ENCODE assay signal across 16 cellular contexts in genomic region chr2:46557788-46558187, GRCh38.
"Had no signal": no experiment of that assay in that cellular context is flagged by ENCODE, and none has a peak within 500 bp of the region (broad histone marks: within the 10 kb centered on the region; RNA-seq: fewer than 3 reads in every experiment).

No MANE protein-coding gene starts in this region.

- H3K36me3 ChIP-seq: adrenal gland, colonic mucosa, upper lobe of right lung had no signal

- H3K4me1 ChIP-seq: colonic mucosa, testis had no signal

- H3K27ac Mint-ChIP-seq: stimulated activated naive CD8-positive, alpha-beta T cell treated with anti-CD3 and anti-CD28 coated beads, Interleukin-15, Interleukin-2, amounts not matched to agents 100 ng/mL and 50 ng/mL, for 24 hours had no signal

- H3K4me3 Mint-ChIP-seq: stimulated activated naive CD8-positive, alpha-beta T cell treated with anti-CD3 and anti-CD28 coated beads, Interleukin-15, Interleukin-2, amounts not matched to agents 100 ng/mL and 50 ng/mL, for 24 hours had no signal

- H3K9me3 Mint-ChIP-seq: stimulated activated naive CD8-positive, alpha-beta T cell treated with anti-CD3 and anti-CD28 coated beads, Interleukin-15, Interleukin-2, amounts not matched to agents 100 ng/mL and 50 ng/mL, for 24 hours had no signal

- H3K27me3 Mint-ChIP-seq: stimulated activated naive CD8-positive, alpha-beta T cell treated with anti-CD3 and anti-CD28 coated beads, Interleukin-15, Interleukin-2, amounts not matched to agents 100 ng/mL and 50 ng/mL, for 24 hours had no signal

- H3K27me3 ChIP-seq: adrenal gland, colonic mucosa, heart left ventricle, left lung, testis, upper lobe of right lung had no signal

- H3K27ac ChIP-seq: adrenal gland, colonic mucosa, left lung, testis, upper lobe of right lung, VCaP had no signal

- DNase-seq: activated naive CD4-positive, alpha-beta T cell treated with Interleukin-2 at 50 U/mL for 16 hours; adrenal gland; colonic mucosa; effector CD4-positive, alpha-beta T cell; foreskin melanocyte; heart left ventricle; islet precursor cell; left lung; mesenchymal stem cell; stimulated activated CD4-positive, alpha-beta T cell treated with anti-CD3 and anti-CD28 coated beads, Interleukin-2, amount 100 ng/mL, for 24 hours; T-helper 1 cell; testis; upper lobe of right lung had no signal

- H3K4me3 ChIP-seq: adrenal gland, colonic mucosa, heart left ventricle, left lung, testis, upper lobe of right lung had no signal

- ATAC-seq: heart left ventricle, left lung, sciatic nerve, upper lobe of right lung had no signal
